In genomic region chr5:169641253-169641652, GRCh38 we compare ENCODE assay signal across 17 cellular contexts. TPM values are rescaled to one million over a fixed set of nuclear protein-coding genes. Genes with fewer than 3 reads are reported as not detected.
DNase-seq lines count a peak whose midpoint lies in the region; ATAC-seq and TF ChIP-seq lines count a peak whose summit lies in the region.
"Had no signal": no experiment of that assay in that cellular context is flagged by ENCODE, and none has a peak within 500 bp of the region (broad histone marks: within the 10 kb centered on the region; RNA-seq: fewer than 3 reads in every experiment).

No MANE protein-coding gene starts in this region.

- H4K20me1 ChIP-seq in DND-41 (ENCODE audit: insufficient read depth, low read length) (peaks cover 74% of the 10 kb centered on the region), PC-3 (ENCODE audit: low read length) (no peaks in the 10 kb centered on the region)

- H3K36me3 ChIP-seq in DND-41 (ENCODE audit: insufficient read depth, low read length) = peaks cover 45% of the 10 kb centered on the region
- H3K36me3 ChIP-seq in PC-3 (ENCODE audit: low read depth, low read length) = no peaks in the 10 kb centered on the region
- H3K36me3 ChIP-seq in WERI-Rb-1 = no peaks in the 10 kb centered on the region
- no peaks in the 10 kb centered on the region for H3K36me3 ChIP-seq in aorta (ENCODE audit: control insufficient read depth in 1 of 2, insufficient read depth in 2 of 2, low read length in 1 of 2)
- H3K36me3 ChIP-seq: suprapubic skin had no signal

- no peaks in the 10 kb centered on the region for H3K36me3 Mint-ChIP-seq in endothelial cell (ENCODE audit: low read depth, unreplicated experiment)
- H3K36me3 Mint-ChIP-seq in naive B cell = peaks cover 22 to 31% of the 10 kb centered on the region in 2 donors

- H3K4me3 ChIP-seq in DND-41 (ENCODE audit: low read depth in 1 of 2, low read length in 2 of 2) (no peak overlapping the region), PC-3 (ENCODE audit: low read length) (no peak overlapping the region), WERI-Rb-1 (ENCODE audit: low read depth, low read length) (no peak overlapping the region), aorta (ENCODE audit: low read length in 2 of 2) (no peak overlapping the region)
- H3K4me3 ChIP-seq: suprapubic skin had no signal

- 9 to 10% methylated on average over 6 of the region's 6 CpGs for WGBS in aorta, 2 donors

- H3K27ac Mint-ChIP-seq in endothelial cell (ENCODE audit: unreplicated experiment) (no peak overlapping the region), naive B cell (peak overlapping the region in 4 of 6 donors; percentile 44 to 83 (median 53))
- H3K27ac Mint-ChIP-seq: T-helper 2 cell treated with Interferon-gamma antibody and Interleukin-4, amounts not matched to agents 5 μg/mL and 100 μg/mL, for 36 hours had no signal

- H3K4me2 ChIP-seq in DND-41 (ENCODE audit: insufficient read depth, low read length) (peak overlapping the region; percentile 3; the same call in 1 of the 2 replicates), PC-3 (ENCODE audit: low read length) (0 out of 2 replicates have a peak overlapping the region, but pooled peaks have one; percentile 10)

- H3K4me3 Mint-ChIP-seq in endothelial cell (ENCODE audit: unreplicated experiment) (no peak overlapping the region), naive B cell (peak overlapping the region in 1 of 8 donors; percentile 97)
- H3K4me3 Mint-ChIP-seq: neural crest cell; T-helper 2 cell treated with Interferon-gamma antibody and Interleukin-4, amounts not matched to agents 5 μg/mL and 100 μg/mL, for 36 hours had no signal

- no peak for TF ChIP-seq CTCF in DND-41 (IDR thresholded peaks at IDR 0.05; ENCODE audit: borderline replicate concordance, extremely low read depth, low read length, poor library complexity, severe bottlenecking)
- TF ChIP-seq CTCF in PC-3 (conservative IDR thresholded peaks at IDR 0.05; ENCODE audit: low read depth, low read length) = no peak
- no peak for TF ChIP-seq CTCF in endothelial cell (IDR thresholded peaks at IDR 0.05; ENCODE audit: unreplicated experiment)
- no peak for TF ChIP-seq CTCF in WERI-Rb-1 (IDR thresholded peaks at IDR 0.05; ENCODE audit: low read depth, low read length)

- H3K9ac ChIP-seq in DND-41 (ENCODE audit: low read depth, low read length) (no peak overlapping the region), PC-3 (ENCODE audit: low read length) (no peak overlapping the region)

- peaks cover 96% of the 10 kb centered on the region for H3K79me2 ChIP-seq in DND-41 (ENCODE audit: insufficient read depth, low read length)
- H3K79me2 ChIP-seq in PC-3 (ENCODE audit: low read length) = no peaks in the 10 kb centered on the region

- peaks cover 7% of the 10 kb centered on the region for H3K27me3 Mint-ChIP-seq in endothelial cell (ENCODE audit: unreplicated experiment)
- H3K27me3 Mint-ChIP-seq in naive B cell = no peaks in the 10 kb centered on the region
- H3K27me3 Mint-ChIP-seq: CD4-positive, alpha-beta memory T cell had no signal

- intact Hi-C loops in PC-3 (cut with micrococcal nuclease) = no loop called here
- intact Hi-C loops in aorta (cut with DNase I) = no loop called here

- POLR2A ChIA-PET in PC-3 (lab: Charles Lee; ENCODE audit: unreplicated experiment) = interaction anchor here (0.6 kb wide), 1 partner anchor 119 kb away, joined by 5 read pairs; no protein-coding TSS in a partner anchor

- no TSS peak for BruUV-seq in PC-3 (replicated peaks; lab: Mats Ljungman, UMichigan)

- CTCF ChIA-PET in PC-3 (lab: Charles Lee) = no interaction called here

- no peaks in the 10 kb centered on the region for H3K9me2 ChIP-seq in PC-3 (replicated peaks; ENCODE audit: low read length)

- H3K9me3 ChIP-seq in DND-41 (ENCODE audit: insufficient read depth, low read length, severe bottlenecking) = peaks cover 9% of the 10 kb centered on the region
- H3K9me3 ChIP-seq in PC-3 (ENCODE audit: low read length) = no peaks in the 10 kb centered on the region
- H3K9me3 ChIP-seq in WERI-Rb-1 (ENCODE audit: severe bottlenecking) = peaks cover 2% of the 10 kb centered on the region
- H3K9me3 ChIP-seq in aorta (ENCODE audit: control insufficient read depth, low read length) = peaks cover 4% of the 10 kb centered on the region

- H3K4me1 Mint-ChIP-seq in endothelial cell (ENCODE audit: unreplicated experiment) (peaks cover 3% of the 10 kb centered on the region), naive B cell (peaks cover 69 to 87% (median 83%) of the 10 kb centered on the region in 3 donors)

- H2AFZ ChIP-seq in DND-41 (ENCODE audit: low read depth, low read length) = no peak overlapping the region
- H2AFZ ChIP-seq in PC-3 (ENCODE audit: low read length) = no peak overlapping the region

- no peaks in the 10 kb centered on the region for H3K27me3 ChIP-seq in DND-41 (ENCODE audit: insufficient read depth, low read length, poor library complexity)
- H3K27me3 ChIP-seq in PC-3 (ENCODE audit: low read length) = no peaks in the 10 kb centered on the region
- peaks cover 81% of the 10 kb centered on the region for H3K27me3 ChIP-seq in WERI-Rb-1 (ENCODE audit: insufficient read depth, low read depth, severe bottlenecking)
- H3K27me3 ChIP-seq in aorta (ENCODE audit: control insufficient read depth in 1 of 2, insufficient read depth in 2 of 2, low read length in 1 of 2) = peaks cover 0 to 3% of the 10 kb centered on the region in 2 donors

- H3K4me1 ChIP-seq in DND-41 (ENCODE audit: insufficient read depth, low read length) (peaks cover 45% of the 10 kb centered on the region), PC-3 (ENCODE audit: insufficient read depth, low read length) (peaks cover 11% of the 10 kb centered on the region), aorta (ENCODE audit: control insufficient read depth in 1 of 2, insufficient read depth in 2 of 2, low read length in 2 of 2) (no peaks in the 10 kb centered on the region)

- H3F3A ChIP-seq in PC-3 (ENCODE audit: low read length, unreplicated experiment) = no peaks in the 10 kb centered on the region

- DNase-seq in DND-41 = no peak
- peak; percentile 75 for DNase-seq in PC-3
- DNase-seq in endothelial cell (ENCODE audit: low spot score) = peak; percentile 27
- DNase-seq in naive B cell = no peak
- DNase-seq in WERI-Rb-1 = no peak
- DNase-seq in aorta = no peak
- no peak for DNase-seq in effector CD8-positive, alpha-beta T cell (lab: John Stamatoyannopoulos, UW)
- no peak for DNase-seq in mesenteric fat pad (ENCODE audit: low spot score)
- DNase-seq: CD4-positive, alpha-beta memory T cell; cortex of kidney; MM.1S; NCI-H2171 treated with DMSO at 0.1 percent for 48 hours had no signal

- H3K9me3 Mint-ChIP-seq in endothelial cell (ENCODE audit: unreplicated experiment) (no peaks in the 10 kb centered on the region), naive B cell (peaks cover 0 to 11% (median 5%) of the 10 kb centered on the region in 7 donors)

- H3K27ac ChIP-seq in DND-41 (ENCODE audit: low read length) = no peak overlapping the region
- H3K27ac ChIP-seq in PC-3 (ENCODE audit: low read length) = no peak overlapping the region
- H3K27ac ChIP-seq in WERI-Rb-1 = no peak overlapping the region
- H3K27ac ChIP-seq in aorta (ENCODE audit: low read depth in 1 of 2, low read length in 2 of 2) = no peak overlapping the region
- H3K27ac ChIP-seq: suprapubic skin had no signal

- no peak for ATAC-seq in DND-41 (ENCODE audit: insufficient read depth, low read depth)
- peak; percentile 71 for ATAC-seq in PC-3
- no peak for ATAC-seq in naive B cell (ENCODE audit: low read depth in 2 of 2)
- no peak for ATAC-seq in aorta (ENCODE audit: low FRiP score)
- ATAC-seq: activated naive CD4-positive, alpha-beta T cell treated with anti-CD3 and anti-CD28 coated beads, Interleukin-2, amount 50 U/mL, for 72 hours; Panc1 had no signal

RNA-seq across cellular contexts. Expression of gene DOCK2, which starts 4.2 kb away (rescaled TPM):
- total RNA-seq in PC-3 (2014; rRNA removed) = 0.26 and 0.58 TPM in 2 replicates
- total RNA-seq in endothelial cell (ENCODE audit: unreplicated experiment) = 6.5 TPM
- polyA plus RNA-seq in naive B cell (ENCODE audit: low read depth in 6 of 6) = 100 to 1,000 TPM in 4 of 6 donors, 10 to 100 TPM in 2; 62.1 to 165 (median 106) TPM
- total RNA-seq in aorta = 10 to 100 TPM; 31.5 to 53.7 TPM
- polyA plus RNA-seq in aorta = 10 to 100 TPM in 1 of 2 donors, 1 to 10 TPM in 1; 1.6 to 11.6 TPM
- 49.4 TPM for total RNA-seq in mesenteric fat pad

RNA-seq across cellular contexts. Expression of gene SPDL1, which starts 57.7 kb away (rescaled TPM):
- total RNA-seq in PC-3 (2014; rRNA removed) (29.9 and 38.8 TPM in 2 replicates), endothelial cell (ENCODE audit: unreplicated experiment) (38.6 TPM), aorta (1 to 10 TPM; 5.4 to 6.4 TPM), mesenteric fat pad (7.0 TPM)
- polyA plus RNA-seq in naive B cell (ENCODE audit: low read depth in 6 of 6) (1 to 10 TPM in 5 of 6 donors, not detected in 1; 5.1 to 9.4 (median 8.3) TPM), aorta (1 to 10 TPM; 3.9 to 4.6 TPM)

Comparison
In these comparisons a context has a peak if more than half of its experiments do, and no peak if none do; other contexts are left out.
1. DNase-seq: peak in PC-3 (single experiment) and endothelial cell (single experiment); none in DND-41 (single experiment), naive B cell (single experiment), WERI-Rb-1 (single experiment), aorta (0 of 2), effector CD8-positive, alpha-beta T cell (single experiment) and mesenteric fat pad (single experiment).